ENCODE assay signal across 17 cellular contexts in genomic region chr11:78800089-78800690, GRCh38.
DNase-seq lines count a peak whose midpoint lies in the region; ATAC-seq, FAIRE-seq and TF ChIP-seq lines count a peak whose summit lies in the region.
"Had no signal": no experiment of that assay in that cellular context is flagged by ENCODE, and none has a peak within 500 bp of the region (broad histone marks: within the 10 kb centered on the region; RNA-seq: fewer than 3 reads in every experiment).

No MANE protein-coding gene starts in this region.

- H3K27ac ChIP-seq in astrocyte (ENCODE audit: low read depth, low read length) (peak overlapping the region; percentile 23), mesenchymal stem cell (ENCODE audit: low read length, poor library complexity, severe bottlenecking) (no peak overlapping the region)

- H3K4me1 ChIP-seq in astrocyte (ENCODE audit: insufficient read depth, low read length): peaks cover 53% of the 10 kb centered on the region
- H3K4me1 ChIP-seq in mesenchymal stem cell (ENCODE audit: control insufficient read depth, insufficient read depth, low read depth, low read length): peaks cover 26% of the 10 kb centered on the region

- peaks cover 25% of the 10 kb centered on the region for H3K4me1 Mint-ChIP-seq in astrocyte (ENCODE audit: low read depth, unreplicated experiment)
- peaks cover 57% of the 10 kb centered on the region for H3K4me1 Mint-ChIP-seq in type B pancreatic cell (ENCODE audit: unreplicated experiment)
- H3K4me1 Mint-ChIP-seq: activated naive CD4-positive, alpha-beta T cell treated with anti-CD3 and anti-CD28 coated beads, Interleukin-2, amount 50 U/mL, for 24 hours had no signal

- no peaks in the 10 kb centered on the region for H3K36me3 ChIP-seq in astrocyte (ENCODE audit: insufficient read depth, low read length)
- peaks cover 0 to 6% of the 10 kb centered on the region in 2 experiments for H3K36me3 ChIP-seq in mesenchymal stem cell (ENCODE audit: control insufficient read depth in 1 of 2, insufficient read depth in 2 of 2, low read depth in 1 of 2, low read length in 2 of 2)

- H3K18ac ChIP-seq in mesenchymal stem cell (ENCODE audit: low read depth in 1 of 2, low read length in 2 of 2): peak overlapping the region; percentile 16 to 93

- no peak for TF ChIP-seq CTCF in astrocyte (IDR thresholded peaks at IDR 0.05; ENCODE audit: insufficient read depth, low read depth, low read length)
- no peak for TF ChIP-seq CTCF in type B pancreatic cell (conservative IDR thresholded peaks at IDR 0.05)

- peak overlapping the region; percentile 9 to 88 for H2BK12ac ChIP-seq in mesenchymal stem cell (ENCODE audit: low read length in 2 of 2)

- no peaks in the 10 kb centered on the region for H3K27me3 Mint-ChIP-seq in astrocyte (ENCODE audit: low read depth, unreplicated experiment)
- no peaks in the 10 kb centered on the region for H3K27me3 Mint-ChIP-seq in type B pancreatic cell
- H3K27me3 Mint-ChIP-seq: activated naive CD4-positive, alpha-beta T cell treated with anti-CD3 and anti-CD28 coated beads, Interleukin-2, amount 50 U/mL, for 24 hours had no signal

- H3K9me3 Mint-ChIP-seq in astrocyte (ENCODE audit: unreplicated experiment) (no peaks in the 10 kb centered on the region), type B pancreatic cell (peaks cover 4% of the 10 kb centered on the region)
- H3K9me3 Mint-ChIP-seq: activated naive CD4-positive, alpha-beta T cell treated with anti-CD3 and anti-CD28 coated beads, Interleukin-2, amount 50 U/mL, for 24 hours had no signal

- H3K4ac ChIP-seq in mesenchymal stem cell (ENCODE audit: low read depth in 1 of 2, low read length in 2 of 2): peak overlapping the region; percentile 39 to 82

- no peaks in the 10 kb centered on the region for H4K20me1 ChIP-seq in astrocyte (ENCODE audit: insufficient read depth, low read length)

- H3K4me3 Mint-ChIP-seq in astrocyte (ENCODE audit: unreplicated experiment) (no peak overlapping the region), type B pancreatic cell (no peak overlapping the region)
- H3K4me3 Mint-ChIP-seq: activated naive CD4-positive, alpha-beta T cell treated with anti-CD3 and anti-CD28 coated beads, Interleukin-2, amount 50 U/mL, for 24 hours had no signal

- H3K4me3 ChIP-seq in astrocyte (ENCODE audit: insufficient read depth, low read depth, low read length) (no peak overlapping the region), mesenchymal stem cell (ENCODE audit: insufficient read depth in 1 of 2, low read depth in 1 of 2, low read length in 2 of 2) (no peak overlapping the region)

- H3K36me3 Mint-ChIP-seq in astrocyte (ENCODE audit: low read depth, unreplicated experiment) (no peaks in the 10 kb centered on the region), type B pancreatic cell (peaks cover 19% of the 10 kb centered on the region)
- H3K36me3 Mint-ChIP-seq: activated naive CD4-positive, alpha-beta T cell treated with anti-CD3 and anti-CD28 coated beads, Interleukin-2, amount 50 U/mL, for 24 hours had no signal

- H3K4me2 ChIP-seq in astrocyte (ENCODE audit: low read length) (peak overlapping the region; percentile 70), mesenchymal stem cell (ENCODE audit: low read length, poor library complexity, severe bottlenecking) (no peak overlapping the region)

- no peak overlapping the region for H3K27ac Mint-ChIP-seq in astrocyte (ENCODE audit: unreplicated experiment)
- H3K27ac Mint-ChIP-seq in type B pancreatic cell: peak overlapping the region; percentile 54
- H3K27ac Mint-ChIP-seq: activated naive CD4-positive, alpha-beta T cell treated with anti-CD3 and anti-CD28 coated beads, Interleukin-2, amount 50 U/mL, for 24 hours had no signal

- no peak overlapping the region for H3K14ac ChIP-seq in mesenchymal stem cell (ENCODE audit: low read length in 2 of 2)

- H2AFZ ChIP-seq in astrocyte (ENCODE audit: low read depth, low read length) (no peak overlapping the region), mesenchymal stem cell (ENCODE audit: low read depth, low read length) (no peak overlapping the region)

- no peak overlapping the region for H3K23ac ChIP-seq in mesenchymal stem cell (ENCODE audit: low read length in 2 of 2)

- no peak for ATAC-seq in HG03095 (IDR thresholded peaks at IDR 0.05; ENCODE audit: unreplicated experiment)
- ATAC-seq: activated CD4-positive, CD25-positive, alpha-beta regulatory T cell treated with anti-CD3 and anti-CD28 coated beads, Interleukin-2, amount 50 U/mL, for 24 hours had no signal

- whole genome bisulfite sequencing in mesenchymal stem cell: 100% methylated on average over 1 of the region's 4 CpGs

- H3K79me2 ChIP-seq in astrocyte (ENCODE audit: insufficient read depth, low read length): no peaks in the 10 kb centered on the region

- H3K9ac ChIP-seq in astrocyte (ENCODE audit: low read length) (no peak overlapping the region), mesenchymal stem cell (ENCODE audit: low read length) (peak overlapping the region; percentile 69)

- no peak overlapping the region for H2BK5ac ChIP-seq in mesenchymal stem cell (ENCODE audit: low read depth, low read length, poor library complexity, severe bottlenecking)

- peak overlapping the region; percentile 98 for H4K91ac ChIP-seq in mesenchymal stem cell (ENCODE audit: low read length)

- H2BK15ac ChIP-seq in mesenchymal stem cell (ENCODE audit: low read depth, poor library complexity, severe bottlenecking): peak overlapping the region; percentile 66

- DNase-seq in NCI-H1436 (lab: John Stamatoyannopoulos, UW) (peak; percentile 19), NCI-H1436 treated with DMSO at 0.1 percent for 48 hours (lab: John Stamatoyannopoulos, UW) (no peak), astrocyte (ENCODE audit: low read depth) (no peak), mesenchymal stem cell (no peak), type B pancreatic cell (ENCODE audit: extremely low spot score, unreplicated experiment) (no peak), DMS114 treated with DMSO at 0.1 percent for 48 hours (lab: John Stamatoyannopoulos, UW; ENCODE audit: unreplicated experiment) (no peak)
- DNase-seq in activated naive CD4-positive, alpha-beta T cell (lab: John Stamatoyannopoulos, UW): no peak
- DNase-seq: 8988T; central memory CD4-positive, alpha-beta T cell; glutamatergic neuron; NCI-H1048; NCI-H446 treated with DMSO at 0.1 percent for 48 hours; T-helper 1 cell had no signal

- FAIRE-seq in astrocyte (lab: Jason Lieb, UNC): no peak
- FAIRE-seq: GM18507 had no signal

- H3K9me3 ChIP-seq in astrocyte (ENCODE audit: insufficient read depth, low read depth, low read length) (no peaks in the 10 kb centered on the region), mesenchymal stem cell (ENCODE audit: control insufficient read depth, low read length) (no peaks in the 10 kb centered on the region)

- H3K27me3 ChIP-seq in astrocyte (ENCODE audit: insufficient read depth, low read length) (no peaks in the 10 kb centered on the region), mesenchymal stem cell (ENCODE audit: control insufficient read depth in 1 of 2, insufficient read depth in 1 of 2, low read length in 2 of 2) (no peaks in the 10 kb centered on the region)

- H4K8ac ChIP-seq in mesenchymal stem cell (ENCODE audit: low read length): peak overlapping the region; percentile 4

- H2AK5ac ChIP-seq in mesenchymal stem cell (ENCODE audit: low read length, severe bottlenecking): peak overlapping the region; percentile 1

- H2BK120ac ChIP-seq in mesenchymal stem cell (ENCODE audit: low read depth, low read length): peak overlapping the region; percentile 78

- H3K79me1 ChIP-seq in mesenchymal stem cell (replicated peaks; ENCODE audit: low read length, poor library complexity, severe bottlenecking): no peaks in the 10 kb centered on the region
